In genomic region chr9:98930792-98931191, GRCh38 we compare ENCODE assay signal across 1 cellular context.
TF ChIP-seq lines count a peak whose summit lies in the region.

No MANE protein-coding gene starts in this region.

TF ChIP-seq in H1, 55 proteins besides CTCF, POLR2A, EP300 and RAD21:
- no peak for TF ChIP-seq MAFK (IDR thresholded peaks at IDR 0.05; ENCODE audit: low read depth, low read length)
- TF ChIP-seq EZH2 (IDR thresholded peaks at IDR 0.05; ENCODE audit: low read depth, low read length, severe bottlenecking): no peak
- no peak for TF ChIP-seq BRCA1 (IDR thresholded peaks at IDR 0.05; ENCODE audit: low read depth, low read length)
- TF ChIP-seq USF2 (IDR thresholded peaks at IDR 0.05; ENCODE audit: low read length): no peak
- no peak for TF ChIP-seq POU5F1 (IDR thresholded peaks at IDR 0.05; ENCODE audit: low read depth, low read length)
- TF ChIP-seq SP4 (IDR thresholded peaks at IDR 0.05; ENCODE audit: low read length): no peak
- TF ChIP-seq TBP (IDR thresholded peaks at IDR 0.05; ENCODE audit: low read depth, low read length): no peak
- no peak for TF ChIP-seq JUND (IDR thresholded peaks at IDR 0.05; ENCODE audit: low read length)
- no peak for TF ChIP-seq CHD7 (IDR thresholded peaks at IDR 0.05; ENCODE audit: insufficient replicate concordance, low read length)
- no peak for TF ChIP-seq BACH1 (IDR thresholded peaks at IDR 0.05; ENCODE audit: low read length)
- no peak for TF ChIP-seq ZNF274 (IDR thresholded peaks at IDR 0.05; ENCODE audit: borderline replicate concordance, extremely low read depth, low read length)
- TF ChIP-seq RXRA (IDR thresholded peaks at IDR 0.05; ENCODE audit: insufficient read depth, low read depth, low read length): no peak
- TF ChIP-seq GTF2F1 (IDR thresholded peaks at IDR 0.05; ENCODE audit: borderline replicate concordance, low read depth, low read length): no peak
- no peak for TF ChIP-seq SAP30 (IDR thresholded peaks at IDR 0.05; ENCODE audit: insufficient read depth, insufficient replicate concordance, low read length)
- TF ChIP-seq TAF7 (optimal IDR thresholded peaks at IDR 0.05; ENCODE audit: borderline replicate concordance, low read depth, low read length): no peak
- no peak for TF ChIP-seq HDAC6 (IDR thresholded peaks at IDR 0.05; ENCODE audit: low read depth, low read length)
- TF ChIP-seq SRF (IDR thresholded peaks at IDR 0.05; ENCODE audit: low read depth, low read length): no peak
- TF ChIP-seq SUZ12 (IDR thresholded peaks at IDR 0.05; ENCODE audit: low read length): no peak
- no peak for TF ChIP-seq TAF1 (IDR thresholded peaks at IDR 0.05; ENCODE audit: low read depth, low read length)
